Comparison of ENCODE assay signal across 9 cellular contexts in the genomic region with DNA sequence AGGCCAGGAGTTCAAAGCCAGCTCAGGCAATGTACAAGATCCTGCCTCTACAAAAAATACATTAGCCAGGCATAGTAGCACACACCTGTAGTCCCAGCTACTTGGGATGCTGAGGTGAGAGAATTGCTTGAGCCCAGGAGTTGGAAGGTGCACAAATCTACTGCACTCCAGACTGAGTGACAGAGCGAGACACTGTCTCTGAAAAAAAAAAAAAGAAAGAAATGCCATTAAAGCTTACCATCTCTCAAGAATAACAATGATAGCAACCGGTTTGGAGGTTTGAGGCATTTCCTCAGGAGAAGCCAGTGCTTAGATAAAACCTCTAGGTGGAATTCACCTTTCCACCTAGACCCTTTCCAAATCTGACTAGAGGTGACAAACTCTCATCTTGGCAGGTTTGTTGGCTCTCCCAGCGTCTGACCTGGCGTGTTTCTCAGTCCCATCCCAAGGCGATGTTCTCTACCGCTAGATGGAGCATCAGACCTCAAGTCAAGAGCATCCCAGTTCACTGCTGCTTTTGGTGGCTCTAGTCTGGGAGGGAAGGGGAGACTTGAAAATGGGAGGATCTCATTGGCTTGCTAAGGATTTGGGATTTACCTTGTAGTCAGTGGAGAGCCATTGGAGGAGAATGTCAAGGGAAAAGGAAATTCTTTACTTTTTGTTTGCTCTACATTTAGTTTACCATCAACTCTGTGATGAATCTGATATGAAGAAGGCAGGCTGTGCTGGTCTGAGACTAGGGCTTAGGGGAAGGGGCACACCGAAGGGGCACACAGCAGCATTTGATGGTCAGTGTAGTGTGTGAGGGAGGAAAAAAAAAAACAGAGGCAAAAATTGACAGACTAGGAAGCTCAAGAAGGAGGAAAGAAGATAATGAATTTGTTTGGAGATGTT.
DNase-seq lines count a peak whose midpoint lies in the region; ATAC-seq and TF ChIP-seq lines count a peak whose summit lies in the region.
"Had no signal": no experiment of that assay in that cellular context is flagged by ENCODE, and none has a peak within 500 bp of the region (broad histone marks: within the 10 kb centered on the region; RNA-seq: fewer than 3 reads in every experiment).

No MANE protein-coding gene starts in this region.

- no peaks in the 10 kb centered on the region for H3K9me3 ChIP-seq in adipocyte (ENCODE audit: control insufficient read depth, low read length)
- no peaks in the 10 kb centered on the region for H3K9me3 ChIP-seq in cardiac muscle cell (ENCODE audit: low read depth)

- H3K4me3 ChIP-seq in adipocyte (ENCODE audit: low read length) (no peak overlapping the region), cardiac muscle cell (no peak overlapping the region)

- H3K27ac Mint-ChIP-seq in progenitor cell of endocrine pancreas = no peak overlapping the region
- H3K27ac Mint-ChIP-seq: CD4-positive, alpha-beta T cell had no signal

- TF ChIP-seq CTCF in cardiac muscle cell (IDR thresholded peaks at IDR 0.05; ENCODE audit: low read depth, low read length) = peak; percentile 88
- TF ChIP-seq CTCF in progenitor cell of endocrine pancreas (IDR thresholded peaks at IDR 0.05; ENCODE audit: unreplicated experiment) = peak; percentile 74

- H3K9me3 Mint-ChIP-seq in progenitor cell of endocrine pancreas (ENCODE audit: low read depth) = no peaks in the 10 kb centered on the region
- H3K9me3 Mint-ChIP-seq: CD4-positive, alpha-beta T cell had no signal

- DNase-seq in NCI-H1694 treated with DMSO at 0.1 percent for 48 hours (lab: John Stamatoyannopoulos, UW) (peak; percentile 31), NCI-H1694 (lab: John Stamatoyannopoulos, UW) (no peak), NOMO-1 treated with dmso at 0.1 percent for 144 hours (lab: John Stamatoyannopoulos, UW; ENCODE audit: unreplicated experiment) (peak; percentile 5), adipocyte (ENCODE audit: low read depth) (peak; percentile 83), cardiac muscle cell (ENCODE audit: low read depth in 1 of 2, low spot score in 1 of 2) (peak; percentile 57 to 76), progenitor cell of endocrine pancreas (ENCODE audit: low spot score, unreplicated experiment) (no peak)

- ATAC-seq in HG02943 (IDR thresholded peaks at IDR 0.05; ENCODE audit: low read depth, unreplicated experiment) = peak; percentile 75
- ATAC-seq in GM21390 (IDR thresholded peaks at IDR 0.05; ENCODE audit: unreplicated experiment) = no peak

- no peak overlapping the region for H3K27ac ChIP-seq in cardiac muscle cell

- no peaks in the 10 kb centered on the region for H3K36me3 Mint-ChIP-seq in progenitor cell of endocrine pancreas (ENCODE audit: insufficient read depth)

- H3K36me3 ChIP-seq in adipocyte (ENCODE audit: control insufficient read depth, insufficient read depth, low read length, severe bottlenecking) = peaks cover 29% of the 10 kb centered on the region
- H3K36me3 ChIP-seq in cardiac muscle cell = no peaks in the 10 kb centered on the region

- no peak overlapping the region for H3K4me3 Mint-ChIP-seq in progenitor cell of endocrine pancreas (ENCODE audit: low read depth)
- H3K4me3 Mint-ChIP-seq: CD4-positive, alpha-beta T cell had no signal

- H3K4me1 Mint-ChIP-seq in progenitor cell of endocrine pancreas (ENCODE audit: low read depth) = peaks cover 8% of the 10 kb centered on the region

- H3K27me3 Mint-ChIP-seq in progenitor cell of endocrine pancreas = no peaks in the 10 kb centered on the region
- H3K27me3 Mint-ChIP-seq: CD4-positive, alpha-beta T cell had no signal

- H3K4me1 ChIP-seq in adipocyte (ENCODE audit: control insufficient read depth, insufficient read depth, low read length) = no peaks in the 10 kb centered on the region
- no peaks in the 10 kb centered on the region for H3K4me1 ChIP-seq in cardiac muscle cell (ENCODE audit: low read depth)

- H3K27me3 ChIP-seq in adipocyte (replicated peaks; ENCODE audit: control insufficient read depth, insufficient read depth, low read length) (no peaks in the 10 kb centered on the region), cardiac muscle cell (no peaks in the 10 kb centered on the region)

- H3K9ac ChIP-seq in adipocyte (ENCODE audit: low read length) = no peak overlapping the region

Comparison
In these comparisons a context has a peak if more than half of its experiments do, and no peak if none do; other contexts are left out.
1. DNase-seq: peak in NCI-H1694 treated with DMSO at 0.1 percent for 48 hours (single experiment), NOMO-1 treated with dmso at 0.1 percent for 144 hours (single experiment), adipocyte (single experiment) and cardiac muscle cell (2 of 2); none in NCI-H1694 (single experiment) and progenitor cell of endocrine pancreas (single experiment).